Comparison of ENCODE assay signal across 9 cellular contexts in the genomic region with DNA sequence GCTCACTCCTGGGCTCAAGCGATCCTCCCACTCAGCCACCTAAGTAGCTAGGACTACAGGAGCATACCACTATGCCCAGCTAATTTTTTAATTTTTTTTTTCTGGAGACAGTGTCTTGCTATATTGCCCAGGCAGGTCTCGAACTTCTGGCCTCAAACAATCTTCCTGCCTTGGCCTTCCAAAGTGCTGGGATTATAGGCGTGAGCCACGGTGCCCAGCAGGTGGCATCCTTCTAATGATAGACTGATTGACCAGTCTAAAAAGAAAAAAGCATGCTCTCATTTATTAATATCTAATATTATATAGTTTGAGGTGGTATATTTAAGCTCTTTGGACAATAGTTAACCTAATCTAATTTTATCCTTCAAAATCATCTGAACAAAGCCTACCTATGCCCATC.
DNase-seq lines count a peak whose midpoint lies in the region; ATAC-seq, FAIRE-seq and TF ChIP-seq lines count a peak whose summit lies in the region.
"Had no signal": no experiment of that assay in that cellular context is flagged by ENCODE, and none has a peak within 500 bp of the region (broad histone marks: within the 10 kb centered on the region; RNA-seq: fewer than 3 reads in every experiment).

No MANE protein-coding gene starts in this region.

- intact Hi-C loops in activated CD4-positive, alpha-beta T cell treated with anti-CD3 and anti-CD28 coated beads, Interleukin-2, amount 10 ng/mL, durations not matched to agents 24 days and 14 days (cut with micrococcal nuclease): loop anchor here (5.0 to 10.0 kb wide), 2 partner anchors 104 to 397 kb away; no protein-coding TSS in a partner anchor

- H3K79me2 ChIP-seq in Karpas-422 (ENCODE audit: low read length): no peaks in the 10 kb centered on the region

- no peaks in the 10 kb centered on the region for H4K20me1 ChIP-seq in Karpas-422 (ENCODE audit: insufficient read depth, low read depth, low read length)

- FAIRE-seq in small intestine (lab: Jason Lieb, UNC): no peak

- no peak for ATAC-seq in GM21390 (IDR thresholded peaks at IDR 0.05; ENCODE audit: unreplicated experiment)
- no peak for ATAC-seq in GM21526 (IDR thresholded peaks at IDR 0.05; ENCODE audit: low FRiP score, unreplicated experiment)

- H3K4me1 ChIP-seq in Karpas-422 (ENCODE audit: low read length): no peaks in the 10 kb centered on the region
- no peaks in the 10 kb centered on the region for H3K4me1 ChIP-seq in small intestine (ENCODE audit: control insufficient read depth in 2 of 2, insufficient read depth in 1 of 2, low read depth in 1 of 2, low read length in 1 of 2)

- H3K9ac ChIP-seq in Karpas-422 (ENCODE audit: low read length): no peak overlapping the region

- H3K9me3 ChIP-seq in Karpas-422 (ENCODE audit: low read length): no peaks in the 10 kb centered on the region
- no peaks in the 10 kb centered on the region for H3K9me3 ChIP-seq in small intestine (ENCODE audit: control insufficient read depth, low read depth)

- no peak overlapping the region for H3K4me3 Mint-ChIP-seq in activated CD4-positive, alpha-beta T cell treated with anti-CD3 and anti-CD28 coated beads, Interleukin-2, amount 10 ng/mL, durations not matched to agents 24 days and 14 days

- H3K9me3 Mint-ChIP-seq in activated CD4-positive, alpha-beta T cell treated with anti-CD3 and anti-CD28 coated beads, Interleukin-2, amount 10 ng/mL, durations not matched to agents 24 days and 14 days: no peaks in the 10 kb centered on the region

- no peaks in the 10 kb centered on the region for H3K36me3 ChIP-seq in Karpas-422 (ENCODE audit: insufficient read depth, low read length)
- H3K36me3 ChIP-seq in small intestine (ENCODE audit: control insufficient read depth in 2 of 2, insufficient read depth in 2 of 2, low read length in 2 of 2): no peaks in the 10 kb centered on the region

- no peaks in the 10 kb centered on the region for H3K27me3 Mint-ChIP-seq in activated CD4-positive, alpha-beta T cell treated with anti-CD3 and anti-CD28 coated beads, Interleukin-2, amount 10 ng/mL, durations not matched to agents 24 days and 14 days

- H3K27ac ChIP-seq in Karpas-422 (ENCODE audit: low read length) (no peak overlapping the region), small intestine (ENCODE audit: low read depth in 1 of 2, low read length in 1 of 2) (no peak overlapping the region)

- no peaks in the 10 kb centered on the region for H3K36me3 Mint-ChIP-seq in activated CD4-positive, alpha-beta T cell treated with anti-CD3 and anti-CD28 coated beads, Interleukin-2, amount 10 ng/mL, durations not matched to agents 24 days and 14 days (ENCODE audit: low read depth)

- peak; percentile 33 for DNase-seq in activated CD4-positive, alpha-beta T cell treated with anti-CD3 and anti-CD28 coated beads for 48 hours
- no peak for DNase-seq in activated CD4-positive, alpha-beta T cell treated with anti-CD3 and anti-CD28 coated beads, Interleukin-2, amount 10 ng/mL, durations not matched to agents 24 days and 14 days
- DNase-seq in Karpas-422 (peak; percentile 55), cardiac fibroblast (ENCODE audit: low read depth in 2 of 2) (peak in 1 of 2 donors; percentile 40), small intestine (peak; percentile 14), SW 1271 (lab: John Stamatoyannopoulos, UW) (no peak)
- DNase-seq: NCI-H1436 treated with DMSO at 0.1 percent for 48 hours had no signal

- H2AFZ ChIP-seq in Karpas-422 (ENCODE audit: low read length): no peak overlapping the region

- H3K27ac Mint-ChIP-seq in activated CD4-positive, alpha-beta T cell treated with anti-CD3 and anti-CD28 coated beads, Interleukin-2, amount 10 ng/mL, durations not matched to agents 24 days and 14 days: no peak overlapping the region

- no peak overlapping the region for H3K4me2 ChIP-seq in Karpas-422 (ENCODE audit: low read depth, low read length, poor library complexity, severe bottlenecking)

- WGBS in small intestine, 3 donors: 70 to 80% (median 72%) methylated on average over 4 of the region's 4 CpGs

- no peaks in the 10 kb centered on the region for H3K9me2 ChIP-seq in Karpas-422 (replicated peaks; ENCODE audit: insufficient read depth, low read length)

- TF ChIP-seq CTCF in cardiac fibroblast (IDR thresholded peaks at IDR 0.05; ENCODE audit: low read depth, low read length): peak; percentile 23

- no peaks in the 10 kb centered on the region for H3K4me1 Mint-ChIP-seq in activated CD4-positive, alpha-beta T cell treated with anti-CD3 and anti-CD28 coated beads, Interleukin-2, amount 10 ng/mL, durations not matched to agents 24 days and 14 days

- H3K27me3 ChIP-seq in Karpas-422 (ENCODE audit: low read length) (no peaks in the 10 kb centered on the region), small intestine (ENCODE audit: control insufficient read depth in 2 of 2, insufficient read depth in 2 of 2, low read length in 2 of 2) (no peaks in the 10 kb centered on the region)

- H3K4me3 ChIP-seq in Karpas-422 (ENCODE audit: low read length) (no peak overlapping the region), cardiac fibroblast (replicated peaks in 1 of 2; ENCODE audit: low read depth in 2 of 2, low read length in 2 of 2) (no peak overlapping the region), small intestine (ENCODE audit: low read depth in 1 of 2, low read length in 2 of 2) (no peak overlapping the region)

Comparison
In these comparisons a context has a peak if more than half of its experiments do, and no peak if none do; other contexts are left out.
1. DNase-seq: peak in activated CD4-positive, alpha-beta T cell treated with anti-CD3 and anti-CD28 coated beads for 48 hours (single experiment), Karpas-422 (single experiment) and small intestine (single experiment); none in activated CD4-positive, alpha-beta T cell treated with anti-CD3 and anti-CD28 coated beads, Interleukin-2, amount 10 ng/mL, durations not matched to agents 24 days and 14 days (single experiment) and SW 1271 (0 of 2).